ENCODE assay signal across 14 cellular contexts in the genomic region with DNA sequence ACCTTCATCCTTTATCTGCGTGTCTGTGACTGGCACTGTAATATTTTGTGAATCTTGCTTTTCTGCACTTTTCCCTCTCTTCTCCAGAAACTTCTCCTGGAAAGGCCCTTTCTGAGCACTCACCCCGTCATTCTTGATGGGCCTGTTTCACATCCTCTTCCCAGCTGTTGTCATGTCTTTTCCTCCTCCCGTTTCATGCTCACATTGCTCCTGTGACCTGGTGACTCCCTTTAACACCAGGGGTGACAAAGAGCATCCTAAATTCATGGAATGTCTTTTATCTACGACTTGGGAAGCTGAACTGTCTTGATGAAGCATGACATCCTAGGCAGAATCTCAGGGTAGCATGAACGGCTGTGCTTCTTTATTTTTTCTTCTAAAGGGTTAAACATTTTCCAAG.
DNase-seq lines count a peak whose midpoint lies in the region; ATAC-seq and TF ChIP-seq lines count a peak whose summit lies in the region.
"Had no signal": no experiment of that assay in that cellular context is flagged by ENCODE, and none has a peak within 500 bp of the region (broad histone marks: within the 10 kb centered on the region; RNA-seq: fewer than 3 reads in every experiment).

No MANE protein-coding gene starts in this region.

- H3K36me3 Mint-ChIP-seq in stimulated activated naive B cell treated with anti-CD40 and anti-IgM and Interleukin-4, amounts not matched to agents 10 μg/mL and 1 μg/mL and 100 μg/mL, for 72 hours: peaks cover 0 to 7% of the 10 kb centered on the region in 2 donors

- H3K27ac Mint-ChIP-seq in stimulated activated naive B cell treated with anti-CD40 and anti-IgM and Interleukin-4, amounts not matched to agents 10 μg/mL and 1 μg/mL and 100 μg/mL, for 72 hours: peak overlapping the region; percentile 16
- H3K27ac Mint-ChIP-seq: B cell; CD8-positive, alpha-beta memory T cell had no signal

- H3K9me3 ChIP-seq in aorta (ENCODE audit: control insufficient read depth, low read length): no peaks in the 10 kb centered on the region
- H3K9me3 ChIP-seq: Caco-2, HAP-1 had no signal

- H3K27ac ChIP-seq in VCaP (peak overlapping the region; percentile 71), mesendoderm (ENCODE audit: low read depth, low read length) (no peak overlapping the region), aorta (ENCODE audit: low read depth in 1 of 2, low read length in 2 of 2) (no peak overlapping the region)

- no peak overlapping the region for H2AK5ac ChIP-seq in mesendoderm (ENCODE audit: low read length)

- no peak overlapping the region for H3K56ac ChIP-seq in mesendoderm (ENCODE audit: low read length)

- no peak overlapping the region for H3K18ac ChIP-seq in mesendoderm (ENCODE audit: low read length)

- H2BK15ac ChIP-seq in mesendoderm (replicated peaks; ENCODE audit: low read depth): no peak overlapping the region

- DNase-seq in CD1c-positive myeloid dendritic cell (ENCODE audit: extremely low spot score): peak; percentile 17
- DNase-seq in mesendoderm: peak; percentile 8
- no peak for DNase-seq in stimulated activated naive B cell treated with anti-CD40 and anti-IgM and Interleukin-4, amounts not matched to agents 10 μg/mL and 1 μg/mL and 100 μg/mL, for 72 hours
- no peak for DNase-seq in SIG-M5 (lab: John Stamatoyannopoulos, UW)
- no peak for DNase-seq in aorta
- no peak for DNase-seq in GF-D8 (lab: John Stamatoyannopoulos, UW)
- DNase-seq: C1 segment of cervical spinal cord; Caco-2; CD8-positive, alpha-beta memory T cell; DND-41; GDM1 had no signal

- H3K27me3 Mint-ChIP-seq in stimulated activated naive B cell treated with anti-CD40 and anti-IgM and Interleukin-4, amounts not matched to agents 10 μg/mL and 1 μg/mL and 100 μg/mL, for 72 hours: peaks cover 10 to 16% of the 10 kb centered on the region in 2 donors

- no peak overlapping the region for H3K4me3 ChIP-seq in mesendoderm (ENCODE audit: low read length)
- no peak overlapping the region for H3K4me3 ChIP-seq in aorta (ENCODE audit: low read length in 2 of 2)
- H3K4me3 ChIP-seq: HAP-1 had no signal

- H4K8ac ChIP-seq in mesendoderm (ENCODE audit: low read depth, low read length): no peak overlapping the region

- H4K5ac ChIP-seq in mesendoderm (ENCODE audit: low read length): no peak overlapping the region

- no peak overlapping the region for H3K4me3 Mint-ChIP-seq in stimulated activated naive B cell treated with anti-CD40 and anti-IgM and Interleukin-4, amounts not matched to agents 10 μg/mL and 1 μg/mL and 100 μg/mL, for 72 hours
- H3K4me3 Mint-ChIP-seq: B cell; CD8-positive, alpha-beta memory T cell had no signal

- H3K9me3 Mint-ChIP-seq in stimulated activated naive B cell treated with anti-CD40 and anti-IgM and Interleukin-4, amounts not matched to agents 10 μg/mL and 1 μg/mL and 100 μg/mL, for 72 hours: peaks cover 4 to 5% of the 10 kb centered on the region in 2 donors

- no peaks in the 10 kb centered on the region for H3K79me2 ChIP-seq in mesendoderm (ENCODE audit: control insufficient read depth, insufficient read depth, low read length)

- no peak for ATAC-seq in stimulated activated naive B cell treated with anti-CD40 and anti-IgM and Interleukin-4, amounts not matched to agents 10 μg/mL and 1 μg/mL and 100 μg/mL, for 72 hours (replicated peaks)
- ATAC-seq in aorta (ENCODE audit: low FRiP score): no peak

- peaks cover 0 to 3% of the 10 kb centered on the region in 2 donors for H3K4me1 Mint-ChIP-seq in stimulated activated naive B cell treated with anti-CD40 and anti-IgM and Interleukin-4, amounts not matched to agents 10 μg/mL and 1 μg/mL and 100 μg/mL, for 72 hours
- H3K4me1 Mint-ChIP-seq: B cell; CD8-positive, alpha-beta memory T cell had no signal

- no peak overlapping the region for H3K4ac ChIP-seq in mesendoderm (ENCODE audit: low read depth, low read length)

- H2BK120ac ChIP-seq in mesendoderm (ENCODE audit: low read depth, low read length): no peak overlapping the region

- H3K9ac ChIP-seq in mesendoderm (ENCODE audit: low read length): no peak overlapping the region

- no peak for TF ChIP-seq CTCF in VCaP (conservative IDR thresholded peaks at IDR 0.05)

- H3K27me3 ChIP-seq in mesendoderm (ENCODE audit: insufficient read depth, low read length, poor library complexity) (no peaks in the 10 kb centered on the region), aorta (ENCODE audit: control insufficient read depth in 1 of 2, insufficient read depth in 2 of 2, low read length in 1 of 2) (no peaks in the 10 kb centered on the region)

- no peaks in the 10 kb centered on the region for H3K79me1 ChIP-seq in mesendoderm (ENCODE audit: low read length)

- no peaks in the 10 kb centered on the region for H3K4me1 ChIP-seq in mesendoderm (ENCODE audit: control insufficient read depth, low read depth, low read length)
- H3K4me1 ChIP-seq in aorta (ENCODE audit: control insufficient read depth in 1 of 2, insufficient read depth in 2 of 2, low read length in 2 of 2): no peaks in the 10 kb centered on the region
- H3K4me1 ChIP-seq: HAP-1 had no signal

- intact Hi-C loops in aorta (cut with DNase I): no loop called here

- H3K4me2 ChIP-seq in mesendoderm (ENCODE audit: low read length): no peak overlapping the region

- H3K23ac ChIP-seq in mesendoderm (ENCODE audit: low read length): no peak overlapping the region

- WGBS in mesendoderm (ENCODE audit: extremely low coverage, insufficient coverage, low lambda C conversion rate): no CpG with 5 or more reads among the region's 5 CpGs
- 69 to 70% methylated on average over 5 of the region's 5 CpGs for WGBS in aorta, 2 donors

- no peaks in the 10 kb centered on the region for H3K36me3 ChIP-seq in mesendoderm (ENCODE audit: control insufficient read depth, insufficient read depth, low read length)
- no peaks in the 10 kb centered on the region for H3K36me3 ChIP-seq in aorta (ENCODE audit: control insufficient read depth in 1 of 2, insufficient read depth in 2 of 2, low read length in 1 of 2)
- H3K36me3 ChIP-seq: HAP-1 had no signal

- H2BK5ac ChIP-seq in mesendoderm (ENCODE audit: low read length): no peak overlapping the region

Comparison
In these comparisons a context has a peak if more than half of its experiments do, and no peak if none do; other contexts are left out.
1. DNase-seq: peak in CD1c-positive myeloid dendritic cell (single experiment) and mesendoderm (single experiment); none in stimulated activated naive B cell treated with anti-CD40 and anti-IgM and Interleukin-4, amounts not matched to agents 10 μg/mL and 1 μg/mL and 100 μg/mL, for 72 hours (single experiment), SIG-M5 (single experiment), aorta (0 of 2) and GF-D8 (single experiment).